ENCODE assay signal across 1 cellular context in genomic region chr2:157874997-157875719, GRCh38.
TF ChIP-seq lines count a peak whose summit lies in the region.

No MANE protein-coding gene starts in this region.

TF ChIP-seq in K562, 482 proteins besides CTCF, POLR2A, EP300 and RAD21 (continued from another document):
- TF ChIP-seq, protein P1, sequence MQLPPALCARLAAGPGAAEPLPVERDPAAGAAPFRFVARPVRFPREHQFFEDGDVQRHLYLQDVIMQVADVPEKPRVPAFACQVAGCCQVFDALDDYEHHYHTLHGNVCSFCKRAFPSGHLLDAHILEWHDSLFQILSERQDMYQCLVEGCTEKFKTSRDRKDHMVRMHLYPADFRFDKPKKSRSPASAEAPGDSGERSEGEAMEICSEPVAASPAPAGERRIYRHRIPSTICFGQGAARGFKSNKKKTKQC (CRISPR knock-in tag; IDR thresholded peaks at IDR 0.05), result no peak
- TF ChIP-seq E2F6 (IDR thresholded peaks at IDR 0.05; ENCODE audit: borderline replicate concordance in 1 of 2, extremely low read depth in 1 of 2, insufficient read depth in 1 of 2, insufficient read length in 1 of 2, low read depth in 1 of 2, low read length in 1 of 2, poor library complexity in 1 of 2, severe bottlenecking in 1 of 2) (no peak), KLF1 (tag; IDR thresholded peaks at IDR 0.05) (no peak)
